8 cellular contexts compared by ENCODE assay signal in the genomic region with DNA sequence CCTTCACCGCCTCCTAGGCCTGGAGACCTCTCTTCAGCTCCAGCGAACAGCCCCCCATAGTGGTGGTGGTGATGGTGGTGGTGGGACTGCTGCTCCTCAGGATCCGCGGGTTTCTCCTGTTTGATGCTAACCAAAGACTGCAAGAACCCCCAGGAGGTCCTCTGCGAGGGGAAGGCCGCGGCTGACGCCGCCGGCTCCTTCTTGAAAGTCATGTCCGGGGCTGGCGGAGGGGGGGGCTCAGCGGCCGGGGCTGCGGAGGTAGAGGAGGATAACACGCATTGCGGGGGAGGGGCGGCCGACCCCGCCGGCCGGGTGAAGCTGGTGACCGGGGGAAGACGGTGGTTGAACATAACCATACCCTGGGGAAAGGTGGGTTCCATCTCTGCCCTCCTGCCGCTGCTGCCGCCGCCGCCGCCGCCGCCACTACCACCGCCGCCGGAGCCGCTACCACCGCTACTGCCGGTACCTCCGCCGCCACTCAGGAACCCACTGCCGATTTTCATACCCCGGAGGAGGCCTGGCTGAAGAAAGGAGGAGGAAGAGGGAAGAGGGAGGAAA. TPM values are rescaled to one million over a fixed set of nuclear protein-coding genes. Genes with fewer than 3 reads are reported as not detected.
DNase-seq lines count a peak whose midpoint lies in the region; ATAC-seq, FAIRE-seq and TF ChIP-seq lines count a peak whose summit lies in the region.

No MANE protein-coding gene starts in this region.

- TF ChIP-seq RAD21 in A549 (conservative IDR thresholded peaks at IDR 0.05 in 1 of 2, IDR thresholded peaks at IDR 0.05 in 1 of 2) = peak in 1 of 2 experiments; percentile 20; a peak in 2 of 5 replicates

- DNase-seq in A549 (ENCODE audit: low read depth in 1 of 2, low spot score in 1 of 2) (no peak), myocyte (ENCODE audit: low read depth) (peak; percentile 20), middle frontal gyrus (ENCODE audit: extremely low spot score, low spot score) (no peak)
- peak; percentile 27 to 32 for DNase-seq in activated CD4-positive, alpha-beta T cell treated with anti-CD3 and anti-CD28 coated beads for 4 hours
- DNase-seq in stimulated activated naive CD4-positive, alpha-beta T cell treated with Interleukin-2 at 50 U/mL for 16 hours (lab: John Stamatoyannopoulos, UW) = peak; percentile 46

- FAIRE-seq in A549 (lab: Jason Lieb, UNC) = no peak

- H3K4me2 ChIP-seq in A549 = peak overlapping the region; percentile 97

- H3K36me3 ChIP-seq in endocrine pancreas (ENCODE audit: control insufficient read depth, insufficient read depth, low read length) = no peaks in the 10 kb centered on the region

- TF ChIP-seq CTCF in A549 (IDR thresholded peaks at IDR 0.05) = no peak

- TF ChIP-seq EP300 in A549 (IDR thresholded peaks at IDR 0.05) = no peak

- TF ChIP-seq POLR2A in A549 (IDR thresholded peaks at IDR 0.05; ENCODE audit: low read length) = no peak

- POLR2A ChIA-PET in A549 (lab: Yijun Ruan, JAX) = interaction anchor here (1.0 to 2.1 kb wide), 6 partner anchors 27 to 74 kb away, joined by 3 to 5 read pairs (median 4); no protein-coding TSS in a partner anchor

- CTCF ChIA-PET in A549 (lab: Yijun Ruan, JAX) = no interaction called here

- H3K27ac ChIP-seq in A549 = peak overlapping the region; percentile 97 to 98

- H3K4me1 ChIP-seq in A549 (peaks cover 75% of the 10 kb centered on the region), endocrine pancreas (ENCODE audit: control insufficient read depth, insufficient read depth, low read length) (peaks cover 26% of the 10 kb centered on the region)

- peak overlapping the region; percentile 80 for H3K9ac ChIP-seq in endocrine pancreas (ENCODE audit: control insufficient read depth, insufficient read depth, low read length)

- ATAC-seq in A549 = peak; percentile 35 to 49
- ATAC-seq in GM18873 (IDR thresholded peaks at IDR 0.05; ENCODE audit: low FRiP score, unreplicated experiment) = peak; percentile 7
- peak; percentile 40 for ATAC-seq in HG03159 (IDR thresholded peaks at IDR 0.05; ENCODE audit: unreplicated experiment)

- H3K9me3 ChIP-seq in A549 (no peaks in the 10 kb centered on the region), endocrine pancreas (ENCODE audit: control insufficient read depth, low read length) (no peaks in the 10 kb centered on the region)

- WGBS in A549 (ENCODE audit: missing lambda C conversion rate) = 8% methylated on average over 26 of the region's 41 CpGs

- peak overlapping the region; percentile 88 for H3K4me3 ChIP-seq in A549
- peak overlapping the region; percentile 50 for H3K4me3 ChIP-seq in endocrine pancreas (ENCODE audit: control insufficient read depth, insufficient read depth, low read length)

- H3K27me3 ChIP-seq in endocrine pancreas (ENCODE audit: control insufficient read depth, insufficient read depth, low read length) = no peaks in the 10 kb centered on the region

TF ChIP-seq in A549, 52 proteins besides CTCF, POLR2A, EP300 and RAD21:
- no peak for TF ChIP-seq TFCP2L1 (CRISPR knock-in tag; IDR thresholded peaks at IDR 0.05)
- TF ChIP-seq KDM5A (IDR thresholded peaks at IDR 0.05) = peak; percentile 52; the same call in 1 of the 2 replicates
TF ChIP-seq in A549: peak in this region for 1.

RNA-seq across cellular contexts. Expression of a gene that starts 0.6 kb away (rescaled TPM):
- 39.1 and 40.8 TPM in 2 replicates for polyA plus RNA-seq in A549 (2011; rRNA removed)
- polyA plus RNA-seq in A549 (2012; cell fraction: cytosol; rRNA removed) = 4.9 and 6.4 TPM in 2 replicates
- 6.6 and 7.5 TPM in 2 replicates for polyA plus RNA-seq in A549 (2012; cell fraction: nucleus; rRNA removed)
- 30.8 to 33.7 TPM (median 31.5 TPM) in 3 replicates for polyA plus RNA-seq in A549 (2017; fragmentation: RNase III; extraction: RNeasy Plus Mini Kit Qiagen cat#74134 plus additional on column Dnase treatment)
- 40.1 and 40.2 TPM in 2 replicates for polyA minus RNA-seq in A549 (2011; rRNA and poly(A)+ RNA removed)
- 14.1 and 15.7 TPM in 2 replicates for total RNA-seq in myocyte
- 7.5 TPM for polyA plus RNA-seq in myocyte (2012)

Comparison
In these comparisons a context has a peak if more than half of its experiments do, and no peak if none do; other contexts are left out.
1. DNase-seq: peak in activated CD4-positive, alpha-beta T cell treated with anti-CD3 and anti-CD28 coated beads for 4 hours (2 of 2), myocyte (single experiment) and stimulated activated naive CD4-positive, alpha-beta T cell treated with Interleukin-2 at 50 U/mL for 16 hours (single experiment); none in A549 (0 of 2) and middle frontal gyrus (single experiment).
2. Peak in every context shown above with its lines, with median percentiles within 50 percentile points of each other: ATAC-seq.